31 cellular contexts compared by ENCODE assay signal in the genomic region with DNA sequence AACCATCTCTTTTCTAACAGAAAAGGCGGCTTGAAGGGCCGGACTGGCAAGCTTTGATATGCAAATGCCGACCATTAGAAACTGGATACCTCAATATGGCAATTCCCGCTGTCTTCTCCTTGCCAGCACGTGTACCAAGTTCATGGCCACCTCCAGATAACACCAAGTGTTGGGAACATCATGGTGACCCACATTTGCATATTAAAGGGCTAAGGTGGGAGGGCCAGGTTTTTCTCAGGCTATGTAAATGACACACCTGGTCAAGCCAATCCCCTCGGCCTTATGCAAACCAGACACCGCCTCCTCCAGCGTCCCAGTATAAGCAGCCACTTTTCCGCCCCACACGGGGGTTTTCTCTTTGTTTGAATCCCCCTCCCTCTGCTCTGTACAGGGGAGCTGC.
DNase-seq lines count a peak whose midpoint lies in the region; ATAC-seq, FAIRE-seq and TF ChIP-seq lines count a peak whose summit lies in the region.
"Had no signal": no experiment of that assay in that cellular context is flagged by ENCODE, and none has a peak within 500 bp of the region (broad histone marks: within the 10 kb centered on the region; RNA-seq: fewer than 3 reads in every experiment).

No MANE protein-coding gene starts in this region.

- H2BK12ac ChIP-seq in H1 (ENCODE audit: low read depth, low read length), result 0 out of 2 replicates have a peak overlapping the region, but pooled peaks have one; percentile 84

- H3K4me3 ChIP-seq in BLaER1, result no peak overlapping the region
- H3K4me3 ChIP-seq in HUES48 (ENCODE audit: low read depth, low read length), result 0 out of 2 replicates have a peak overlapping the region, but pooled peaks have one; percentile 30
- H3K4me3 ChIP-seq in H1 (ENCODE audit: extremely low read depth in 1 of 4, insufficient read depth in 2 of 4, low read depth in 3 of 4, low read length in 4 of 4), result peak overlapping the region in 2 of 4 experiments; percentile 26 to 47; a peak in 3 of 8 replicates
- no peak overlapping the region for H3K4me3 ChIP-seq in mesendoderm (ENCODE audit: low read length)
- H3K4me3 ChIP-seq: coronary artery, GM23248, ovary, smooth muscle cell, upper lobe of right lung had no signal

- H3K27me3 ChIP-seq in BLaER1, result no peaks in the 10 kb centered on the region
- no peaks in the 10 kb centered on the region for H3K27me3 ChIP-seq in HUES48 (ENCODE audit: control insufficient read depth, insufficient read depth, low read length)
- peaks cover 0 to 5% (median 2%) of the 10 kb centered on the region in 4 experiments; a peak in 5 of 7 replicates for H3K27me3 ChIP-seq in H1 (replicated peaks in 1 of 4; ENCODE audit: control insufficient read depth in 3 of 4, extremely low read depth in 1 of 4, insufficient read depth in 3 of 4, low read length in 3 of 4)
- H3K27me3 ChIP-seq in mesendoderm (ENCODE audit: insufficient read depth, low read length, poor library complexity), result no peaks in the 10 kb centered on the region
- H3K27me3 ChIP-seq: ovary, upper lobe of right lung had no signal

- TF ChIP-seq RAD21 in H1 (IDR thresholded peaks at IDR 0.05 in 1 of 2, conservative IDR thresholded peaks at IDR 0.05 in 1 of 2; ENCODE audit: low read depth in 2 of 2, low read length in 2 of 2), result no peak

- H3K79me1 ChIP-seq in H1 (ENCODE audit: low read depth, low read length) (no peaks in the 10 kb centered on the region), mesendoderm (ENCODE audit: low read length) (no peaks in the 10 kb centered on the region)

- H3K23ac ChIP-seq in H1 (ENCODE audit: insufficient read length) (no peak overlapping the region), mesendoderm (ENCODE audit: low read length) (no peak overlapping the region)

- no peak overlapping the region for H2AFZ ChIP-seq in H1 (ENCODE audit: low read length)
- H2AFZ ChIP-seq: GM23248 had no signal

- H3K18ac ChIP-seq in H1 (ENCODE audit: extremely low read depth, low read length), result no peak overlapping the region
- no peak overlapping the region for H3K18ac ChIP-seq in mesendoderm (ENCODE audit: low read length)

- no peak overlapping the region for H3K14ac ChIP-seq in H1 (ENCODE audit: insufficient read length)

- H2BK20ac ChIP-seq in H1 (ENCODE audit: low read length), result no peak overlapping the region

- H3K9me3 ChIP-seq in BLaER1 (peaks cover 17% of the 10 kb centered on the region), HUES48 (ENCODE audit: control insufficient read depth, insufficient read depth, low read length) (no peaks in the 10 kb centered on the region), H1 (ENCODE audit: insufficient read depth in 2 of 2, low read depth in 1 of 2, low read length in 1 of 2) (peaks cover 5 to 9% of the 10 kb centered on the region in 2 experiments; a peak in 1 of 4 replicates)
- H3K9me3 ChIP-seq: ovary, upper lobe of right lung had no signal

- CTCF ChIA-PET in H1 (lab: Charles Lee; ENCODE audit: partially characterized antibody), result interaction anchor here (2.0 to 2.3 kb wide), 2 partner anchors 14 to 24 kb away, joined by 4 to 8 read pairs; no protein-coding TSS in a partner anchor

- no peaks in the 10 kb centered on the region for H3K79me2 ChIP-seq in H1 (ENCODE audit: control insufficient read depth in 1 of 2, insufficient read depth in 2 of 2, low read length in 2 of 2)
- no peaks in the 10 kb centered on the region for H3K79me2 ChIP-seq in mesendoderm (ENCODE audit: control insufficient read depth, insufficient read depth, low read length)

- no peaks in the 10 kb centered on the region for H4K20me1 ChIP-seq in BLaER1
- peaks cover 0 to 4% of the 10 kb centered on the region in 2 experiments for H4K20me1 ChIP-seq in H1 (replicated peaks in 1 of 2; ENCODE audit: control insufficient read depth in 1 of 2, insufficient read depth in 2 of 2, low read length in 2 of 2)

- peaks cover 4% of the 10 kb centered on the region; the same call in 1 of the 2 replicates for H3K36me3 ChIP-seq in BLaER1
- H3K36me3 ChIP-seq in HUES48 (ENCODE audit: control insufficient read depth, insufficient read depth, low read length), result no peaks in the 10 kb centered on the region
- no peaks in the 10 kb centered on the region for H3K36me3 ChIP-seq in H1 (ENCODE audit: control insufficient read depth in 2 of 4, insufficient read depth in 4 of 4, low read length in 3 of 4)
- H3K36me3 ChIP-seq in mesendoderm (ENCODE audit: control insufficient read depth, insufficient read depth, low read length), result no peaks in the 10 kb centered on the region
- H3K36me3 ChIP-seq: ovary, upper lobe of right lung had no signal

- H3K4me1 ChIP-seq in BLaER1 (peaks cover 66% of the 10 kb centered on the region), HUES48 (ENCODE audit: control insufficient read depth, insufficient read depth, low read length) (peaks cover 21% of the 10 kb centered on the region; the same call in 1 of the 2 replicates), H1 (replicated peaks in 1 of 4; ENCODE audit: control insufficient read depth in 3 of 4, insufficient read depth in 4 of 4, low read length in 3 of 4) (peaks cover 0 to 16% (median 12%) of the 10 kb centered on the region in 4 experiments; a peak in 6 of 7 replicates), mesendoderm (ENCODE audit: control insufficient read depth, low read depth, low read length) (no peaks in the 10 kb centered on the region)
- H3K4me1 ChIP-seq: upper lobe of right lung had no signal

- peak; percentile 97 for FAIRE-seq in H1 (lab: Jason Lieb, UNC)
- FAIRE-seq: HepG2, kidney had no signal

- H3K27ac ChIP-seq in BLaER1, result no peak overlapping the region
- H3K27ac ChIP-seq in HUES48 (ENCODE audit: low read depth, low read length), result no peak overlapping the region
- no peak overlapping the region for H3K27ac ChIP-seq in H1 (ENCODE audit: low read depth, low read length)
- no peak overlapping the region for H3K27ac ChIP-seq in mesendoderm (ENCODE audit: low read depth, low read length)
- H3K27ac ChIP-seq: coronary artery, epithelial cell of prostate, GM23248, ovary, upper lobe of right lung had no signal

- H3K9ac ChIP-seq in BLaER1 (no peak overlapping the region), HUES48 (ENCODE audit: low read depth, low read length) (no peak overlapping the region), H1 (replicated peaks in 1 of 4; ENCODE audit: extremely low read depth in 1 of 4, low read depth in 3 of 4, low read length in 3 of 4) (no peak overlapping the region), mesendoderm (ENCODE audit: low read length) (no peak overlapping the region)
- H3K9ac ChIP-seq: GM23248 had no signal

- H4K8ac ChIP-seq in H1 (ENCODE audit: extremely low read depth, insufficient read depth, low read length) (no peak overlapping the region; the same call in 1 of the 2 replicates), mesendoderm (ENCODE audit: low read depth, low read length) (no peak overlapping the region)

- no peak for TF ChIP-seq POLR2A in H1 (IDR thresholded peaks at IDR 0.05; ENCODE audit: control extremely low read depth in 1 of 2, low read depth in 2 of 2, low read length in 2 of 2)

- no peak overlapping the region for H4K91ac ChIP-seq in H1 (replicated peaks; ENCODE audit: insufficient read length, low read length)

- H3K4me2 ChIP-seq in BLaER1 (peak overlapping the region; percentile 56), H1 (ENCODE audit: insufficient read depth in 1 of 2, low read depth in 2 of 2, low read length in 2 of 2) (peak overlapping the region; percentile 18 to 59; a peak in 3 of 4 replicates), mesendoderm (ENCODE audit: low read length) (no peak overlapping the region)
- H3K4me2 ChIP-seq: smooth muscle cell had no signal

- POLR2A ChIA-PET in H1 (lab: Charles Lee; ENCODE audit: partially characterized antibody), result no interaction called here

- no peak for ATAC-seq in GM21423 (IDR thresholded peaks at IDR 0.05; ENCODE audit: unreplicated experiment)
- no peak for ATAC-seq in omental fat pad (ENCODE audit: low FRiP score)
- ATAC-seq: activated CD4-positive, CD25-positive, alpha-beta regulatory T cell treated with anti-CD3 and anti-CD28 coated beads, Interleukin-2, amount 50 U/mL, for 24 hours; HepG2; Right ventricle myocardium inferior; T-helper 17 cell; upper lobe of right lung had no signal

- H2BK5ac ChIP-seq in H1 (ENCODE audit: low read depth, low read length), result no peak overlapping the region
- no peak overlapping the region for H2BK5ac ChIP-seq in mesendoderm (ENCODE audit: low read length)

- H3K4ac ChIP-seq in H1 (replicated peaks; ENCODE audit: insufficient read length, low read depth, low read length) (no peak overlapping the region), mesendoderm (ENCODE audit: low read depth, low read length) (no peak overlapping the region)

- WGBS in H1 (ENCODE audit: extremely low coverage in 1 of 2, insufficient coverage in 1 of 2, insufficient read length in 1 of 2, insufficient replicate concordance in 2 of 2, low coverage in 1 of 2, low lambda C conversion rate in 2 of 2, missing lambda C conversion rate in 1 of 2), 2 experiments, result 15% methylated on average over 10 of the region's 10 CpGs; no CpG with 5 or more reads in 1 of the 2 experiments
- WGBS in mesendoderm (ENCODE audit: extremely low coverage, insufficient coverage, low lambda C conversion rate), result no CpG with 5 or more reads among the region's 10 CpGs

- DNase-seq in H1 (ENCODE audit: low read depth in 1 of 2, low spot score in 2 of 2) (peak; percentile 43 to 69), mesendoderm (peak; percentile 86), activated gamma-delta T cell treated with Interleukin-2 at 50 U/mL for 16 hours (no peak), OCI-M1 (lab: John Stamatoyannopoulos, UW) (no peak), omental fat pad (ENCODE audit: low spot score) (no peak)
- DNase-seq: activated CD4-positive, alpha-beta memory T cell treated with anti-CD3 and anti-CD28 coated beads for 36 hours; activated naive CD4-positive, alpha-beta T cell treated with Interleukin-2 at 50 U/mL for 16 hours; caudate nucleus; CD4-positive, alpha-beta T cell; DMS79 treated with DMSO at 0.1 percent for 48 hours; effector CD8-positive, alpha-beta T cell; GM23248; hippocampal formation; Kasumi-1; midbrain; naive B cell; NCI-H1694; ovary; stimulated activated naive CD4-positive, alpha-beta T cell treated with Interleukin-2 at 50 U/mL for 16 hours; T-helper 17 cell; upper lobe of right lung had no signal

- no peak overlapping the region for H2AK5ac ChIP-seq in H1 (ENCODE audit: low read depth, low read length)
- no peak overlapping the region for H2AK5ac ChIP-seq in mesendoderm (ENCODE audit: low read length)

- H2BK15ac ChIP-seq in H1 (ENCODE audit: low read length), result no peak overlapping the region
- no peak overlapping the region for H2BK15ac ChIP-seq in mesendoderm (replicated peaks; ENCODE audit: low read depth)

- TF ChIP-seq CTCF in H1 (IDR thresholded peaks at IDR 0.05; ENCODE audit: control extremely low read depth in 1 of 3, insufficient read depth in 1 of 3, low read depth in 1 of 3, low read length in 3 of 3) (0 out of 4 replicates have a peak, but pooled peaks of 1 of the 3 experiments have one; percentile 1), omental fat pad (IDR thresholded peaks at IDR 0.05) (no peak)

- no peak overlapping the region for H4K5ac ChIP-seq in H1 (ENCODE audit: insufficient read length, low read depth, low read length)
- H4K5ac ChIP-seq in mesendoderm (ENCODE audit: low read length), result no peak overlapping the region

- H3K23me2 ChIP-seq in H1 (ENCODE audit: low read depth, low read length), result peaks cover 2% of the 10 kb centered on the region; the same call in 1 of the 2 replicates

- no peak overlapping the region for H2BK120ac ChIP-seq in H1 (replicated peaks; ENCODE audit: low read depth, low read length)
- H2BK120ac ChIP-seq in mesendoderm (ENCODE audit: low read depth, low read length), result no peak overlapping the region

- no peak overlapping the region for H3K56ac ChIP-seq in H1 (replicated peaks; ENCODE audit: insufficient read length, low read depth, low read length)
- peak overlapping the region; percentile 12 for H3K56ac ChIP-seq in mesendoderm (ENCODE audit: low read length)

- TF ChIP-seq EP300 in H1 (IDR thresholded peaks at IDR 0.05; ENCODE audit: borderline replicate concordance in 1 of 2, low read depth in 2 of 2, low read length in 2 of 2), result no peak

Comparison
In these comparisons a context has a peak if more than half of its experiments do, and no peak if none do; other contexts are left out.
1. DNase-seq: peak in H1 (2 of 2) and mesendoderm (single experiment); none in activated gamma-delta T cell treated with Interleukin-2 at 50 U/mL for 16 hours (single experiment), OCI-M1 (single experiment) and omental fat pad (single experiment).